29 cellular contexts compared by ENCODE assay signal in genomic region chr16:1433756-1434155, GRCh38. TPM values are rescaled to one million over a fixed set of nuclear protein-coding genes. Genes with fewer than 3 reads are reported as not detected.
"Had no signal": no experiment of that assay in that cellular context is flagged by ENCODE, and none has a peak within 500 bp of the region (broad histone marks: within the 10 kb centered on the region; RNA-seq: fewer than 3 reads in every experiment).

No MANE protein-coding gene starts in this region.

- H3K9ac ChIP-seq: KMS-11 had no signal

- H3K9me3 ChIP-seq: adrenal gland had no signal

- H3K27me3 ChIP-seq: adrenal gland had no signal

- H3K27me3 Mint-ChIP-seq: activated B cell treated with CpG ODN at 0.5 μM for 24 hours; activated CD4-positive, alpha-beta T cell treated with anti-CD3 and anti-CD28 coated beads, Interleukin-2, amount 10 ng/mL, durations not matched to agents 24 days and 14 days; activated naive CD8-positive, alpha-beta T cell treated with anti-CD3 and anti-CD28 coated beads, Interleukin-2, amount 10 ng/mL, durations not matched to agents 7 days and 5 days had no signal

- H3K36me3 Mint-ChIP-seq: activated naive CD8-positive, alpha-beta T cell treated with anti-CD3 and anti-CD28 coated beads, Interleukin-2, amount 10 ng/mL, durations not matched to agents 7 days and 5 days had no signal

- H3K27ac Mint-ChIP-seq: activated B cell treated with CpG ODN at 0.5 μM for 24 hours; activated CD4-positive, alpha-beta T cell treated with anti-CD3 and anti-CD28 coated beads, Interleukin-2, amount 10 ng/mL, durations not matched to agents 24 days and 14 days; activated naive CD8-positive, alpha-beta T cell treated with anti-CD3 and anti-CD28 coated beads, Interleukin-2, amount 10 ng/mL, durations not matched to agents 7 days and 5 days; activated T-cell treated with anti-CD3 and anti-CD28 coated beads, Interleukin-2, amount 50 U/mL, for 72 hours; activated T-helper 2 cell treated with anti-CD3 and anti-CD28 coated beads, Interferon-gamma antibody, Interleukin-2, Interleukin-4, amounts not matched to agents 10 μg/mL and 5 μg/mL and 100 μg/mL, durations not matched to agents 14 hours and 24 hours and 36 hours had no signal

- DNase-seq: activated B cell treated with CpG ODN at 0.5 μM for 24 hours; activated CD4-positive, alpha-beta T cell treated with anti-CD3 and anti-CD28 coated beads for 1 hour; activated CD4-positive, alpha-beta T cell treated with anti-CD3 and anti-CD28 coated beads, Interleukin-2, amount 10 ng/mL, durations not matched to agents 24 days and 14 days; activated CD4-positive, alpha-beta T cell treated with anti-CD3 and anti-CD28 coated beads, Interleukin-2, amount 50 U/mL, for 48 hours; activated naive CD4-positive, alpha-beta T cell treated with anti-CD3 and anti-CD28 coated beads, Interleukin-2, amount 50 U/mL, for 16 hours; activated naive CD8-positive, alpha-beta T cell treated with anti-CD3 and anti-CD28 coated beads, Interleukin-2, amount 10 ng/mL, durations not matched to agents 7 days and 5 days; activated T-cell treated with anti-CD3 and anti-CD28 coated beads for 4 hours; activated T-cell treated with anti-CD3 and anti-CD28 coated beads, Interleukin-2, amount 50 U/mL, for 72 hours; adrenal gland; anterior cingulate cortex; cerebellar nuclear complex; NCI-H1105; NCI-H1436 treated with DMSO at 0.1 percent for 48 hours; NCI-H187 treated with DMSO at 0.1 percent for 48 hours; NCI-H2081 treated with DMSO at 0.1 percent for 48 hours; NCI-H2171; NCI-H2227 treated with DMSO at 0.1 percent for 48 hours; NCI-H446 treated with DMSO at 0.1 percent for 48 hours; NCI-H524 treated with DMSO at 0.1 percent for 48 hours; NCI-H748 treated with DMSO at 0.1 percent for 48 hours; SIG-M5; T-helper 2 cell; T1000 had no signal

- H3K4me1 Mint-ChIP-seq: activated CD4-positive, alpha-beta T cell treated with anti-CD3 and anti-CD28 coated beads, Interleukin-2, amount 10 ng/mL, durations not matched to agents 24 days and 14 days; activated naive CD8-positive, alpha-beta T cell treated with anti-CD3 and anti-CD28 coated beads, Interleukin-2, amount 10 ng/mL, durations not matched to agents 7 days and 5 days had no signal

- H3K4me3 Mint-ChIP-seq: activated B cell treated with CpG ODN at 0.5 μM for 24 hours; activated CD4-positive, alpha-beta T cell treated with anti-CD3 and anti-CD28 coated beads, Interleukin-2, amount 10 ng/mL, durations not matched to agents 24 days and 14 days; activated naive CD8-positive, alpha-beta T cell treated with anti-CD3 and anti-CD28 coated beads, Interleukin-2, amount 10 ng/mL, durations not matched to agents 7 days and 5 days; activated T-cell treated with anti-CD3 and anti-CD28 coated beads, Interleukin-2, amount 50 U/mL, for 72 hours had no signal

- H3K27ac ChIP-seq: adrenal gland, KMS-11 had no signal

- H3K36me3 ChIP-seq: adrenal gland had no signal

- H3K9me3 Mint-ChIP-seq: activated B cell treated with CpG ODN at 0.5 μM for 24 hours; activated CD4-positive, alpha-beta T cell treated with anti-CD3 and anti-CD28 coated beads, Interleukin-2, amount 10 ng/mL, durations not matched to agents 24 days and 14 days; activated naive CD8-positive, alpha-beta T cell treated with anti-CD3 and anti-CD28 coated beads, Interleukin-2, amount 10 ng/mL, durations not matched to agents 7 days and 5 days; activated T-cell treated with anti-CD3 and anti-CD28 coated beads, Interleukin-2, amount 50 U/mL, for 72 hours; activated T-helper 2 cell treated with anti-CD3 and anti-CD28 coated beads, Interferon-gamma antibody, Interleukin-2, Interleukin-4, amounts not matched to agents 10 μg/mL and 5 μg/mL and 100 μg/mL, durations not matched to agents 14 hours and 24 hours and 36 hours had no signal

- H3K4me1 ChIP-seq: adrenal gland had no signal

- H3K4me3 ChIP-seq: adrenal gland had no signal

- H3K4me2 ChIP-seq: KMS-11 had no signal

RNA-seq across cellular contexts. Expression of gene PERCC1, which starts 2.9 kb away (rescaled TPM):
- total RNA-seq: activated CD4-positive, alpha-beta T cell treated with anti-CD3 and anti-CD28 coated beads, Interleukin-2, amount 10 ng/mL, durations not matched to agents 24 days and 14 days; activated T-helper 2 cell treated with anti-CD3 and anti-CD28 coated beads, Interferon-gamma antibody, Interleukin-2, Interleukin-4, amounts not matched to agents 10 μg/mL and 5 μg/mL and 100 μg/mL, durations not matched to agents 14 hours and 24 hours and 36 hours; cardiac septum; MCF 10A; OCI-LY7; RPMI7951 had no signal

RNA-seq across cellular contexts. Expression of gene CCDC154, which starts 10.6 kb away (rescaled TPM):
- total RNA-seq: RPMI7951 had no signal
